Comparison of ENCODE assay signal across 34 cellular contexts in the genomic region with DNA sequence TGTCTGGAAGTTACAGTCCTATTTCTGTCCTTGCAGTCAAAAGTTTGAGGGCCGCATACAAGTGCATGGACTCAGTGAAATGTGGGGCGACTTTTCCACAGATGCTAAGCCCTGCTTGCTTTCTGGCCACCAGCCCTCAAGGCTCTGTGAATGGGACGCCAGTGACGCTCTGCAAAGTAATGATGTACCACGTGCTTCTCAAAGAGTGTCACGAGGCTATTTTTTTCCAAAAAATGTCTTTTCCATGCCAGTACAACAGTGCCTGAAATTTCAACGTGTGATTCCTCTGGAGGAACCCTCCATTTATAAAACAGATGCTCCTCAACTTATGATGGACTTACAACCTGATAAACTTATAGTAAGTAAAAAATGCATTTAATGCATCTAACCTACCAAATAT.
"Had no signal": no experiment of that assay in that cellular context is flagged by ENCODE, and none has a peak within 500 bp of the region (broad histone marks: within the 10 kb centered on the region; RNA-seq: fewer than 3 reads in every experiment).

No MANE protein-coding gene starts in this region.

- H3K4me1 ChIP-seq: adrenal gland, ascending aorta, body of pancreas, breast epithelium had no signal

- DNase-seq: activated effector memory CD4-positive, alpha-beta T cell treated with anti-CD3 and anti-CD28 coated beads, Interleukin-2, amount 50 U/mL, for 16 hours; activated effector memory CD4-positive, alpha-beta T cell treated with Interleukin-2 at 50 U/mL for 16 hours; activated gamma-delta T cell; activated gamma-delta T cell treated with Interleukin-2 at 50 U/mL for 16 hours; activated naive CD4-positive, alpha-beta T cell; activated naive CD4-positive, alpha-beta T cell treated with anti-CD3 and anti-CD28 coated beads for 36 hours; activated naive CD4-positive, alpha-beta T cell treated with anti-CD3 and anti-CD28 coated beads, Interleukin-2, amount 10 ng/mL, durations not matched to agents 7 days and 5 days; activated naive CD4-positive, alpha-beta T cell treated with anti-CD3 and anti-CD28 coated beads, Interleukin-2, amount 50 U/mL, for 16 hours; activated naive CD4-positive, alpha-beta T cell treated with Interleukin-2 at 50 U/mL for 16 hours; activated naive CD8-positive, alpha-beta T cell treated with anti-CD3 and anti-CD28 coated beads for 36 hours; activated naive CD8-positive, alpha-beta T cell treated with anti-CD3 and anti-CD28 coated beads, Interleukin-2, amount 10 ng/mL, durations not matched to agents 7 days and 5 days; activated naive CD8-positive, alpha-beta T cell treated with anti-CD3 and anti-CD28 coated beads, Interleukin-2, amount 50 U/mL, for 24 hours; activated T-cell treated with anti-CD3 and anti-CD28 coated beads, Interleukin-2, amount 50 U/mL, for 1 hour; activated T-cell treated with anti-CD3 and anti-CD28 coated beads, Interleukin-2, amount 50 U/mL, for 24 hours; activated T-cell treated with anti-CD3 and anti-CD28 coated beads, Interleukin-2, amount 50 U/mL, for 4 hours; activated T-cell treated with anti-CD3 and anti-CD28 coated beads, Interleukin-2, amount 50 U/mL, for 48 hours; activated T-cell treated with anti-CD3 and anti-CD28 coated beads, Interleukin-2, amount 50 U/mL, for 72 hours; adrenal gland; amniotic stem cell; amygdala; anterior cingulate cortex; aorta; body of pancreas; brain microvascular endothelial cell; caudate nucleus; central memory CD4-positive, alpha-beta T cell; cerebellar nuclear complex had no signal

- FAIRE-seq: astrocyte, bronchial epithelial cell had no signal

- H3K36me3 ChIP-seq: adrenal gland, ascending aorta, brain microvascular endothelial cell, breast epithelium, cardiac muscle cell had no signal

- H3K27me3 ChIP-seq: adrenal gland, ascending aorta, body of pancreas, brain microvascular endothelial cell, breast epithelium, cardiac muscle cell had no signal

- ATAC-seq: activated naive CD4-positive, alpha-beta T cell treated with anti-CD3 and anti-CD28 coated beads, Interleukin-2, amount 50 U/mL, for 72 hours; activated naive CD8-positive, alpha-beta T cell treated with anti-CD3 and anti-CD28 coated beads, Interleukin-2, amount 50 U/mL, for 24 hours; activated T-cell treated with anti-CD3 and anti-CD28 coated beads, Interleukin-2, amount 50 U/mL, for 4 hours; activated T-cell treated with anti-CD3 and anti-CD28 coated beads, Interleukin-2, amount 50 U/mL, for 72 hours; activated T-helper 17 cell treated with anti-CD3 and anti-CD28 coated beads, Interleukin-2, amount 50 U/mL, for 72 hours; body of pancreas had no signal

- H3K9me3 ChIP-seq: adrenal gland, ascending aorta, body of pancreas, breast epithelium had no signal

- H3K4me3 ChIP-seq: adrenal gland, ascending aorta, body of pancreas, breast epithelium, cardiac muscle cell had no signal

- H3K27ac ChIP-seq: adrenal gland, ascending aorta, body of pancreas, brain microvascular endothelial cell, breast epithelium, cardiac muscle cell had no signal
